8 cellular contexts compared by ENCODE assay signal in the genomic region with DNA sequence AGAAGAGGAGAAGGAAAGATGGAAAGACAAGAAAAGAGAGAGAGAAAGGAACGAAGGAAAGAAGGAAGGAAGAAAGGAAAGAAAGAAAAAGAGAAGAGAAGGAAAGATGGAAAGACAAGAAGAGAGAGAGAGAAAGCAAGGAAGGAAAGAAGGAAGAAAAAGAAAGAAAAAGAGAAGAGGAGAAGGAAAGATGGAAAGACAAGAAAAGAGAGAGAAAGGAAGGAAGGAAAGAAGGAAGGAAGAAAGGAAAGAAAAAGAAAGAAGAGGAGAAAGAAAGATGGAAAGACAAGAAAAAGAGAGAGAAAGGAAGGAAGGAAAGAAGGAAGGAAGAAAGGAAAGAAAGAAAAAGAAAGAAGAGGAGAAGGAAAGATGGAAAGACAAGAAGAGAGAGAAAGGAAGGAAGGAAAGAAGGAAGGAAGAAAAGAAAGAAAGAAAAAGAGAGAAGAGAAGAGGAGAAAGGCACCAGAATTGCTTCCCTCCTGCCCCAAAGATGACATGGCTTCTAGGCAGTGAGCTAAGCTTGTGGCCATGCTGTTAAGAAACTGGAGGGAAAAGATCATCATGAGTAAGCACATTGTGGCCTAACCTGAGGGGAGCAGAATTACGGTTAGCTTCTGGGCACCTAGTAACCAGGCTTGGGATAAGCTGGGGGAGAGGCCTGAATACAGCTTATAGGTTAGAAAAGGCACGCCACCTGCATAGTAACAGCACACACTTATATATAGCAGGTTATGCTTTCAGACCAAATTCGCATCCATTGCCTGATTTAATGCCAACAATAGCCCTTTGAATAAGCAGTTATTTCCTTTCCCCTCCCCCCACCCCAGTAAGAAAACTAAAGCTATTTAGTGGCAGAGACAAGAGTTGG. TPM values are rescaled to one million over a fixed set of nuclear protein-coding genes. Genes with fewer than 3 reads are reported as not detected.
A peak's percentile ranks its signal among the peaks of the same experiment; 100 is the strongest.
DNase-seq lines count a peak whose midpoint lies in the region; ATAC-seq and TF ChIP-seq lines count a peak whose summit lies in the region.

No MANE protein-coding gene starts in this region.

- intact Hi-C loops in left ventricle myocardium inferior (cut with micrococcal nuclease) (no loop called here), left lung (cut with DNase I) (no loop called here)

- DNase-seq in right atrium auricular region (ENCODE audit: low spot score), result no peak
- no peak for DNase-seq in left ventricle myocardium inferior
- DNase-seq in RWPE2 (ENCODE audit: low spot score), result peak; percentile 60
- DNase-seq in endothelial cell (ENCODE audit: low spot score), result no peak
- DNase-seq in stimulated activated naive CD8-positive, alpha-beta T cell treated with anti-CD3 and anti-CD28 coated beads, Interleukin-15, amount 100 ng/mL, for 72 hours, result peak; percentile 12 to 48
- no peak for DNase-seq in GM10266 (ENCODE audit: extremely low spot score)
- DNase-seq in left lung, result no peak

- no peaks in the 10 kb centered on the region for H3K9me3 Mint-ChIP-seq in endothelial cell (ENCODE audit: unreplicated experiment)
- no peaks in the 10 kb centered on the region for H3K9me3 Mint-ChIP-seq in stimulated activated naive CD8-positive, alpha-beta T cell treated with anti-CD3 and anti-CD28 coated beads, Interleukin-15, amount 100 ng/mL, for 72 hours

- TF ChIP-seq CTCF in right atrium auricular region (IDR thresholded peaks at IDR 0.05), result no peak
- TF ChIP-seq CTCF in left ventricle myocardium inferior (IDR thresholded peaks at IDR 0.05; ENCODE audit: borderline replicate concordance), result no peak
- TF ChIP-seq CTCF in RWPE2 (IDR thresholded peaks at IDR 0.05; ENCODE audit: poor library complexity, severe bottlenecking), result no peak
- no peak for TF ChIP-seq CTCF in endothelial cell (IDR thresholded peaks at IDR 0.05; ENCODE audit: unreplicated experiment)
- no peak for TF ChIP-seq CTCF in GM10266 (IDR thresholded peaks at IDR 0.05; ENCODE audit: control insufficient read depth, insufficient read depth, low read depth, missing control alignments)
- TF ChIP-seq CTCF in left lung (IDR thresholded peaks at IDR 0.05), result no peak

- H3K4me1 Mint-ChIP-seq in endothelial cell (ENCODE audit: unreplicated experiment), result peaks cover 49% of the 10 kb centered on the region
- H3K4me1 Mint-ChIP-seq in stimulated activated naive CD8-positive, alpha-beta T cell treated with anti-CD3 and anti-CD28 coated beads, Interleukin-15, amount 100 ng/mL, for 72 hours, result peaks cover 63% of the 10 kb centered on the region

- H3K9me3 ChIP-seq in right atrium auricular region (no peaks in the 10 kb centered on the region), left ventricle myocardium inferior (replicated peaks) (no peaks in the 10 kb centered on the region), RWPE2 (ENCODE audit: severe bottlenecking) (no peaks in the 10 kb centered on the region), left lung (no peaks in the 10 kb centered on the region)

- H3K27me3 Mint-ChIP-seq in endothelial cell (ENCODE audit: unreplicated experiment), result peaks cover 5% of the 10 kb centered on the region
- no peaks in the 10 kb centered on the region for H3K27me3 Mint-ChIP-seq in stimulated activated naive CD8-positive, alpha-beta T cell treated with anti-CD3 and anti-CD28 coated beads, Interleukin-15, amount 100 ng/mL, for 72 hours

- peak overlapping the region; percentile 1 to 31 for H3K27ac ChIP-seq in right atrium auricular region
- no peak overlapping the region for H3K27ac ChIP-seq in left ventricle myocardium inferior (replicated peaks)
- H3K27ac ChIP-seq in RWPE2 (ENCODE audit: poor library complexity, severe bottlenecking), result peak overlapping the region; percentile 94
- H3K27ac ChIP-seq in left lung, result peak overlapping the region in 1 of 2 donors; percentile 69

- no peak overlapping the region for H3K4me3 ChIP-seq in right atrium auricular region
- no peak overlapping the region for H3K4me3 ChIP-seq in left ventricle myocardium inferior
- no peak overlapping the region for H3K4me3 ChIP-seq in RWPE2 (ENCODE audit: severe bottlenecking)
- H3K4me3 ChIP-seq in left lung, result no peak overlapping the region

- H3K4me3 Mint-ChIP-seq in endothelial cell (ENCODE audit: unreplicated experiment), result peak overlapping the region; percentile 56
- peak overlapping the region; percentile 68 to 70 for H3K4me3 Mint-ChIP-seq in stimulated activated naive CD8-positive, alpha-beta T cell treated with anti-CD3 and anti-CD28 coated beads, Interleukin-15, amount 100 ng/mL, for 72 hours

- peak overlapping the region; percentile 36 for H3K27ac Mint-ChIP-seq in endothelial cell (ENCODE audit: unreplicated experiment)
- peak overlapping the region; percentile 34 to 96 for H3K27ac Mint-ChIP-seq in stimulated activated naive CD8-positive, alpha-beta T cell treated with anti-CD3 and anti-CD28 coated beads, Interleukin-15, amount 100 ng/mL, for 72 hours

- H3K4me1 ChIP-seq in right atrium auricular region (peaks cover 0 to 93% of the 10 kb centered on the region in 2 donors), left ventricle myocardium inferior (peaks cover 94% of the 10 kb centered on the region), RWPE2 (ENCODE audit: insufficient read depth, poor library complexity, severe bottlenecking) (peaks cover 38% of the 10 kb centered on the region), left lung (peaks cover 4 to 82% of the 10 kb centered on the region in 2 donors)

- ATAC-seq in RWPE2 (ENCODE audit: low read depth) (peak; percentile 54), left lung (no peak), GM21367 (IDR thresholded peaks at IDR 0.05; ENCODE audit: unreplicated experiment) (no peak)
- peak; percentile 63 for ATAC-seq in stimulated activated naive CD8-positive, alpha-beta T cell treated with anti-CD3 and anti-CD28 coated beads, Interleukin-15, amount 100 ng/mL, for 72 hours

- H3K27me3 ChIP-seq in right atrium auricular region, result no peaks in the 10 kb centered on the region
- H3K27me3 ChIP-seq in left ventricle myocardium inferior (ENCODE audit: low read depth), result no peaks in the 10 kb centered on the region
- no peaks in the 10 kb centered on the region for H3K27me3 ChIP-seq in RWPE2 (ENCODE audit: insufficient read depth, poor library complexity, severe bottlenecking)
- no peaks in the 10 kb centered on the region for H3K27me3 ChIP-seq in left lung

- peaks cover 12% of the 10 kb centered on the region for H3K36me3 Mint-ChIP-seq in endothelial cell (ENCODE audit: low read depth, unreplicated experiment)

- H3K36me3 ChIP-seq in right atrium auricular region (no peaks in the 10 kb centered on the region), left ventricle myocardium inferior (no peaks in the 10 kb centered on the region), RWPE2 (ENCODE audit: low read depth) (peaks cover 37% of the 10 kb centered on the region), left lung (peaks cover 0 to 3% of the 10 kb centered on the region in 2 donors)

RNA-seq across cellular contexts. Expression of a gene that starts 2.3 kb away (rescaled TPM):
- 100 to 1,000 TPM in 1 of 2 donors, 10 to 100 TPM in 1; 67.5 to 103 TPM for total RNA-seq in right atrium auricular region
- 61.7 TPM for total RNA-seq in left ventricle myocardium inferior
- 25.9 TPM for total RNA-seq in endothelial cell (ENCODE audit: unreplicated experiment)
- 10 to 100 TPM; 33.1 to 35.9 TPM for total RNA-seq in left lung

RNA-seq across cellular contexts. Expression of a gene that starts 49.3 kb away (rescaled TPM):
- total RNA-seq in right atrium auricular region (10 to 100 TPM; 12.1 to 14.1 TPM), left ventricle myocardium inferior (12.1 TPM), endothelial cell (ENCODE audit: unreplicated experiment) (11.3 TPM), left lung (10 to 100 TPM; 16.4 to 18.0 TPM)

Comparison
In these comparisons a context has a peak if more than half of its experiments do, and no peak if none do; other contexts are left out.
1. DNase-seq: peak in RWPE2 (single experiment) and stimulated activated naive CD8-positive, alpha-beta T cell treated with anti-CD3 and anti-CD28 coated beads, Interleukin-15, amount 100 ng/mL, for 72 hours (2 of 2); none in right atrium auricular region (single experiment), left ventricle myocardium inferior (single experiment), endothelial cell (single experiment), GM10266 (single experiment) and left lung (0 of 2).
2. ATAC-seq: peak in RWPE2 (single experiment) and stimulated activated naive CD8-positive, alpha-beta T cell treated with anti-CD3 and anti-CD28 coated beads, Interleukin-15, amount 100 ng/mL, for 72 hours (single experiment); none in left lung (single experiment) and GM21367 (single experiment).